In the genomic region with DNA sequence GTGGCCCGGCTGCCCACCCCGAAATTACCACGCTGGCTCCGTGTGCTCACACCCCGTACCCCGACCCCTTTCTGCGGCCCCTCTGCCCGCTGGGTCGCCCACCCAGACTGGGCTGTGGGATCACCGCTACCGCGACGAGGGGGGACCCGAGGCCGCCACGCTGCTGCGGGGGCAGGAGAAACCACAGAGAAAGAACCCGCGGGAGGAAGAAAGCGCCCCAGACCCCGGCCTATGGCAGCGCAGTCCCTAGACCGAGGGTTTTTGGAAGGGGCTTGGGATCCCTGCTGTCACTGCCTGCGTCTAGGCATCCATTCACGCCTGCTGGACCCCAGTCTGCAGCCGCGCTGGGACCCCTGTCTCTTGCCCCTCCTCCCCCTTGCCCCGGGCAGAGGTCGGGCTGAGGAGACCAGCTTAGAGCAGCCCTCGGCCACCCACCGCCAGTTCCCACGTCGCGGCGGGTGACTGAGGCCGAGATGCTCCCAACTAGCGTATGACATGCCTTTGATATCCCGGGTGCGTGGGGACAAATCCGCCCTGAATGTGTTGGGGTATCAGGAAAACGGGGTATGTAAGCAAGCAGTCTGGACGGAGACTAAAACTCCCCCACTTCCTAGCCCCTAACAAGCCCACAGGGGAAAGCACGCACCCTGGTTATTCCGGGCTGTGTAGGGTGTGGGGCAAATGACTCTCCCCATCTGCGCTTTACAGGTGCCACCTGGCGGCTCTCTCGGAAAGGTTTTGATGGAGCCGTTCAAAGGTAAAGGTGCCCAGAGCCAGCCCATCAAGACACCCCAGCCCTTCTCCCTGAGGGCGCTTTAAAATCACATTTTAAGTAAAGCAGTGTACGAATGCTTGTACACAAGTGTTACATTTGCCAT, we compare ENCODE assay signal across 8 cellular contexts. TPM values are rescaled to one million over a fixed set of nuclear protein-coding genes. Genes with fewer than 3 reads are reported as not detected.
DNase-seq lines count a peak whose midpoint lies in the region; TF ChIP-seq lines count a peak whose summit lies in the region.

No MANE protein-coding gene starts in this region.

- peak; percentile 83 for DNase-seq in DMS53 (lab: John Stamatoyannopoulos, UW)
- DNase-seq in HFFc6, result peak; percentile 26
- DNase-seq in NCI-H526 (lab: John Stamatoyannopoulos, UW), result peak; percentile 30 to 79
- peak; percentile 79 for DNase-seq in activated T-cell treated with anti-CD3 and anti-CD28 coated beads, Interleukin-2, amount 50 U/mL, for 24 hours
- DNase-seq in esophagus muscularis mucosa (ENCODE audit: extremely low spot score), result no peak
- DNase-seq in neural progenitor cell (ENCODE audit: low spot score), result peak; percentile 67
- DNase-seq in superior temporal gyrus (ENCODE audit: extremely low spot score), result peak; percentile 37
- no peak for DNase-seq in H4 (ENCODE audit: low spot score)

- 10% methylated on average over 27 of the region's 50 CpGs for WGBS in esophagus muscularis mucosa

- no peaks in the 10 kb centered on the region for H3K36me3 ChIP-seq in esophagus muscularis mucosa
- no peaks in the 10 kb centered on the region for H3K36me3 ChIP-seq in neural progenitor cell

- no peak for TF ChIP-seq POLR2A in esophagus muscularis mucosa (IDR thresholded peaks at IDR 0.05; ENCODE audit: low read depth)

- peak overlapping the region; percentile 99 for H3K4me2 ChIP-seq in neural progenitor cell

- peaks cover 28% of the 10 kb centered on the region for H3K4me1 Mint-ChIP-seq in HFFc6 (ENCODE audit: low read depth)
- H3K4me1 Mint-ChIP-seq in activated T-cell treated with anti-CD3 and anti-CD28 coated beads, Interleukin-2, amount 50 U/mL, for 24 hours (ENCODE audit: low read depth), result peaks cover 21% of the 10 kb centered on the region
- H3K4me1 Mint-ChIP-seq in neural progenitor cell, result no peaks in the 10 kb centered on the region

- H3K4me1 ChIP-seq in esophagus muscularis mucosa (peaks cover 15 to 30% (median 26%) of the 10 kb centered on the region in 4 donors), neural progenitor cell (no peaks in the 10 kb centered on the region)

- H3K9me3 ChIP-seq in esophagus muscularis mucosa (no peaks in the 10 kb centered on the region), neural progenitor cell (ENCODE audit: low read depth) (no peaks in the 10 kb centered on the region)

- TF ChIP-seq EP300 in esophagus muscularis mucosa (IDR thresholded peaks at IDR 0.05), result no peak

- peak overlapping the region; percentile 81 for H3K27ac Mint-ChIP-seq in HFFc6
- H3K27ac Mint-ChIP-seq in activated T-cell treated with anti-CD3 and anti-CD28 coated beads, Interleukin-2, amount 50 U/mL, for 24 hours, result peak overlapping the region; percentile 67
- no peak overlapping the region for H3K27ac Mint-ChIP-seq in neural progenitor cell

- H3K4me3 ChIP-seq in esophagus muscularis mucosa, result peak overlapping the region; percentile 69 to 77 (median 72)
- H3K4me3 ChIP-seq in neural progenitor cell, result peak overlapping the region; percentile 65

- H3K9me3 Mint-ChIP-seq in HFFc6 (no peaks in the 10 kb centered on the region), neural progenitor cell (no peaks in the 10 kb centered on the region)
- H3K9me3 Mint-ChIP-seq in activated T-cell treated with anti-CD3 and anti-CD28 coated beads, Interleukin-2, amount 50 U/mL, for 24 hours, result no peaks in the 10 kb centered on the region

- H3K9ac ChIP-seq in neural progenitor cell, result no peak overlapping the region

- H3K27ac ChIP-seq in esophagus muscularis mucosa (replicated peaks in 1 of 4) (peak overlapping the region; percentile 72 to 79 (median 74)), neural progenitor cell (no peak overlapping the region)

- H4K20me1 ChIP-seq in neural progenitor cell (ENCODE audit: low read depth), result peaks cover 5% of the 10 kb centered on the region

- peak overlapping the region; percentile 53 for H2AFZ ChIP-seq in neural progenitor cell (replicated peaks)

- intact Hi-C loops in esophagus muscularis mucosa (cut with DNase I), result loop anchor here (5.0 kb wide), 2 partner anchors 490 to 720 kb away; no protein-coding TSS in a partner anchor

- H3K4me3 Mint-ChIP-seq in HFFc6 (peak overlapping the region; percentile 97), neural progenitor cell (peak overlapping the region; percentile 91)
- peak overlapping the region; percentile 88 for H3K4me3 Mint-ChIP-seq in activated T-cell treated with anti-CD3 and anti-CD28 coated beads, Interleukin-2, amount 50 U/mL, for 24 hours

- no peaks in the 10 kb centered on the region for H3F3A ChIP-seq in neural progenitor cell (ENCODE audit: low read depth)

- peak; percentile 67 for TF ChIP-seq CTCF in HFFc6 (IDR thresholded peaks at IDR 0.05)
- peak; percentile 31 to 36 (median 36) for TF ChIP-seq CTCF in esophagus muscularis mucosa (IDR thresholded peaks at IDR 0.05)
- TF ChIP-seq CTCF in neural progenitor cell (IDR thresholded peaks at IDR 0.05), result peak; percentile 57

- H3K27me3 ChIP-seq in esophagus muscularis mucosa, result peaks cover 0 to 7% (median 0%) of the 10 kb centered on the region in 4 donors
- peaks cover 74% of the 10 kb centered on the region for H3K27me3 ChIP-seq in neural progenitor cell

- H3K27me3 Mint-ChIP-seq in HFFc6 (ENCODE audit: insufficient read depth) (no peaks in the 10 kb centered on the region; the same call in 1 of the 2 replicates), neural progenitor cell (ENCODE audit: insufficient read depth, low read depth) (peaks cover 15% of the 10 kb centered on the region)
- H3K27me3 Mint-ChIP-seq in activated T-cell treated with anti-CD3 and anti-CD28 coated beads, Interleukin-2, amount 50 U/mL, for 24 hours, result peaks cover 39% of the 10 kb centered on the region

- H3K36me3 Mint-ChIP-seq in HFFc6 (ENCODE audit: low read depth) (no peaks in the 10 kb centered on the region), neural progenitor cell (no peaks in the 10 kb centered on the region)
- H3K36me3 Mint-ChIP-seq in activated T-cell treated with anti-CD3 and anti-CD28 coated beads, Interleukin-2, amount 50 U/mL, for 24 hours (ENCODE audit: low read depth), result peaks cover 5% of the 10 kb centered on the region

- H3K79me2 ChIP-seq in neural progenitor cell (ENCODE audit: low read depth), result no peaks in the 10 kb centered on the region

RNA-seq across cellular contexts. Expression of gene INPP4B, which starts 0.9 kb away (rescaled TPM):
- 10 to 100 TPM; 36.1 to 48.9 (median 40.1) TPM for total RNA-seq in HFFc6 (2021; fragmentation: NEBNext Ultra II Directional; extraction: Animal tissue kit (Norgen Biotek cat#: 25700))
- total RNA-seq in esophagus muscularis mucosa (10 to 100 TPM; 12.7 to 23.4 (median 15.9) TPM), neural progenitor cell (ENCODE audit: low replicate concordance) (0.90 and 1.3 TPM in 2 replicates)
- 6.0 and 8.0 TPM in 2 replicates for total RNA-seq in H4 (2014; rRNA removed; shearing (Covaris generic))

Comparison
In these comparisons a context has a peak if more than half of its experiments do, and no peak if none do; other contexts are left out.
1. DNase-seq: peak in DMS53 (single experiment), HFFc6 (single experiment), NCI-H526 (2 of 2), activated T-cell treated with anti-CD3 and anti-CD28 coated beads, Interleukin-2, amount 50 U/mL, for 24 hours (single experiment), neural progenitor cell (single experiment) and superior temporal gyrus (single experiment); none in esophagus muscularis mucosa (single experiment) and H4 (single experiment).
2. Peak in every context shown above with its lines, with median percentiles within 50 percentile points of each other: H3K4me3 Mint-ChIP-seq and CTCF ChIP-seq.